ENCODE assay signal across 8 cellular contexts in the genomic region with DNA sequence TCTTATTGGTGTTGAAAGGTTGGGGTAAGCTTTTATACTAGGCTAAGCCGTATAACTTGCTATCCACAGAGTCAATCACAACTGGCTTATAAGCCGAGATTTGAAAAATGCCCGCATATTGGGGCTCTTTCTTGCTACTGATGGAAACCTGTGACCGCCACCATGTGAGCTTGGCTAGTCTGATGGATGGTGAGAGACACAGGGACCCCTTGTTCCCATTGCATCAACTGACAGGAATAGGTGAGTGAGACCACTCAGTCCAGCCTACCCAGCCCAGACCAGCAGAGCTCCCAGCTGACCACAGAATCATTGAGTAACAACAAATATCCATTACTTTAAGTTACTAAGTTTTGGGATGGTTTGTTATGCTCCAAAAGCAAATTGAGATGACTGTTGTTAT.
"Had no signal": no experiment of that assay in that cellular context is flagged by ENCODE, and none has a peak within 500 bp of the region (broad histone marks: within the 10 kb centered on the region; RNA-seq: fewer than 3 reads in every experiment).

No MANE protein-coding gene starts in this region.

- ATAC-seq: HCT116, K562 had no signal

- H3K27ac ChIP-seq: GM23248 had no signal

- H3K4me3 ChIP-seq: GM23248, HAP-1, K562 had no signal

- H3K9me3 ChIP-seq: HAP-1 had no signal

- H3K27ac Mint-ChIP-seq: HFFc6 had no signal

- H3K4me1 ChIP-seq: HAP-1 had no signal

- H3K36me3 ChIP-seq: HAP-1 had no signal

- DNase-seq: GM23248, GOT3, H7, HFFc6, IMR-90 had no signal

- H3K4me3 Mint-ChIP-seq: HFFc6 had no signal
